ENCODE assay signal across 21 cellular contexts in genomic region chr22:49904040-49904369, GRCh38.
"Had no signal": no experiment of that assay in that cellular context is flagged by ENCODE, and none has a peak within 500 bp of the region (broad histone marks: within the 10 kb centered on the region; RNA-seq: fewer than 3 reads in every experiment).

No MANE protein-coding gene starts in this region.

- H3K4me3 Mint-ChIP-seq: activated B cell treated with CpG ODN at 0.5 μM for 24 hours; activated CD4-positive, alpha-beta memory T cell treated with anti-CD3 and anti-CD28 coated beads for 36 hours; activated CD4-positive, alpha-beta T cell treated with anti-CD3 and anti-CD28 coated beads, Interleukin-2, amount 10 ng/mL, durations not matched to agents 24 days and 14 days; activated T-cell treated with anti-CD3 and anti-CD28 coated beads, Interleukin-2, amount 50 U/mL, for 4 hours; T-helper 17 cell had no signal

- H3K27ac ChIP-seq: breast epithelium, KMS-11 had no signal

- H3K4me1 ChIP-seq: breast epithelium had no signal

- H3K27ac Mint-ChIP-seq: activated B cell treated with CpG ODN at 0.5 μM for 24 hours; activated CD4-positive, alpha-beta memory T cell treated with anti-CD3 and anti-CD28 coated beads for 36 hours; activated CD4-positive, alpha-beta T cell treated with anti-CD3 and anti-CD28 coated beads, Interleukin-2, amount 10 ng/mL, durations not matched to agents 24 days and 14 days; T-helper 17 cell had no signal

- H3K27me3 Mint-ChIP-seq: activated B cell treated with CpG ODN at 0.5 μM for 24 hours; activated CD4-positive, alpha-beta memory T cell treated with anti-CD3 and anti-CD28 coated beads for 36 hours; activated CD4-positive, alpha-beta T cell treated with anti-CD3 and anti-CD28 coated beads, Interleukin-2, amount 10 ng/mL, durations not matched to agents 24 days and 14 days; T-helper 17 cell had no signal

- ATAC-seq: activated T-cell treated with anti-CD3 and anti-CD28 coated beads, Interleukin-2, amount 50 U/mL, for 4 hours; PC-3; T-helper 17 cell had no signal

- H3K9me3 Mint-ChIP-seq: activated B cell treated with CpG ODN at 0.5 μM for 24 hours; activated T-cell treated with anti-CD3 and anti-CD28 coated beads, Interleukin-2, amount 50 U/mL, for 4 hours had no signal

- H3K9me3 ChIP-seq: breast epithelium had no signal

- H3K4me3 ChIP-seq: breast epithelium had no signal

- H3K4me1 Mint-ChIP-seq: activated B cell treated with CpG ODN at 0.5 μM for 24 hours; activated CD4-positive, alpha-beta T cell treated with anti-CD3 and anti-CD28 coated beads, Interleukin-2, amount 10 ng/mL, durations not matched to agents 24 days and 14 days had no signal

- H3K27me3 ChIP-seq: breast epithelium had no signal

- DNase-seq: activated B cell treated with CpG ODN at 0.5 μM for 24 hours; activated CD4-positive, alpha-beta memory T cell treated with anti-CD3 and anti-CD28 coated beads for 36 hours; activated CD4-positive, alpha-beta T cell treated with anti-CD3 and anti-CD28 coated beads for 1 hour; activated CD4-positive, alpha-beta T cell treated with anti-CD3 and anti-CD28 coated beads, Interleukin-2, amount 10 ng/mL, durations not matched to agents 24 days and 14 days; activated CD8-positive, alpha-beta memory T cell treated with anti-CD3 and anti-CD28 coated beads for 24 hours; activated effector memory CD4-positive, alpha-beta T cell treated with anti-CD3 and anti-CD28 coated beads, Interleukin-2, amount 50 U/mL, for 16 hours; activated naive CD4-positive, alpha-beta T cell treated with Interleukin-2 at 50 U/mL for 16 hours; activated T-cell treated with anti-CD3 and anti-CD28 coated beads, Interleukin-2, amount 50 U/mL, for 4 hours; aorta; central memory CD4-positive, alpha-beta T cell; NCI-H1694; NCI-H2029; NCI-H510A; NCI-H526 treated with DMSO at 0.1 percent for 48 hours; NCI-H82; PC-3; SIG-M5; T-helper 17 cell; T-helper 9 cell had no signal
